In genomic region chr20:63398744-63399514, GRCh38 we compare ENCODE assay signal across 33 cellular contexts. TPM values are rescaled to one million over a fixed set of nuclear protein-coding genes. Genes with fewer than 3 reads are reported as not detected.
"Had no signal": no experiment of that assay in that cellular context is flagged by ENCODE, and none has a peak within 500 bp of the region (broad histone marks: within the 10 kb centered on the region; RNA-seq: fewer than 3 reads in every experiment).

No MANE protein-coding gene starts in this region.

- H3K27me3 Mint-ChIP-seq: natural killer cell treated with Interleukin-12 subunit alpha and Interleukin-12 subunit beta and Interleukin-15 and Interleukin-18, amount 100 ng/mL, for 72 hours had no signal

- H3K9me3 ChIP-seq: ovary, psoas muscle, spleen, stomach, thoracic aorta, thyroid gland, tibial nerve, upper lobe of left lung, vagina had no signal

- H2AFZ ChIP-seq: parathyroid adenoma had no signal

- H3K36me3 ChIP-seq: ovary, spleen, stomach, thoracic aorta, thyroid gland, tibial nerve, upper lobe of left lung, vagina had no signal

- H3K4me1 Mint-ChIP-seq: stimulated activated naive B cell treated with anti-CD40 and anti-IgM and Interleukin-4, amounts not matched to agents 10 μg/mL and 1 μg/mL and 100 μg/mL, for 72 hours had no signal

- H3K4me2 ChIP-seq: smooth muscle cell had no signal

- ATAC-seq: naive thymus-derived CD8-positive, alpha-beta T cell; natural killer cell treated with Interleukin-12 subunit alpha and Interleukin-12 subunit beta and Interleukin-15 and Interleukin-18, amount 100 ng/mL, for 72 hours; sciatic nerve; stimulated activated naive B cell treated with anti-CD40 and anti-IgM and Interleukin-4, amounts not matched to agents 10 μg/mL and 1 μg/mL and 100 μg/mL, for 72 hours had no signal

- H3K4me3 ChIP-seq: ovary, psoas muscle, skin epidermis, smooth muscle cell, spleen, stomach, thoracic aorta, thyroid gland, tibial nerve, upper lobe of left lung, vagina had no signal

- H3K27me3 ChIP-seq: ovary, thyroid gland, upper lobe of left lung, vagina had no signal

- H3K36me3 Mint-ChIP-seq: naive B cell; naive thymus-derived CD8-positive, alpha-beta T cell; natural killer cell treated with Interleukin-12 subunit alpha and Interleukin-12 subunit beta and Interleukin-15 and Interleukin-18, amount 100 ng/mL, for 72 hours; stimulated activated naive B cell treated with anti-CD40 and anti-IgM and Interleukin-4, amounts not matched to agents 10 μg/mL and 1 μg/mL and 100 μg/mL, for 72 hours had no signal

- H3K9me3 Mint-ChIP-seq: naive B cell; naive thymus-derived CD8-positive, alpha-beta T cell; natural killer cell treated with Interleukin-12 subunit alpha and Interleukin-12 subunit beta and Interleukin-15 and Interleukin-18, amount 100 ng/mL, for 72 hours; nephron progenitor cell; neural crest cell; stimulated activated naive B cell treated with anti-CD40 and anti-IgM and Interleukin-4, amounts not matched to agents 10 μg/mL and 1 μg/mL and 100 μg/mL, for 72 hours had no signal

- H3K79me2 ChIP-seq: parathyroid adenoma had no signal

- H3K27ac ChIP-seq: ovary, parathyroid adenoma, psoas muscle, skin epidermis, spleen, stomach, thoracic aorta, thyroid gland, tibial nerve, upper lobe of left lung, vagina had no signal

- H3K9ac ChIP-seq: parathyroid adenoma had no signal

- H3K4me3 Mint-ChIP-seq: naive B cell; naive thymus-derived CD8-positive, alpha-beta T cell; natural killer cell treated with Interleukin-12 subunit alpha and Interleukin-12 subunit beta and Interleukin-15 and Interleukin-18, amount 100 ng/mL, for 72 hours; nephron progenitor cell; neural crest cell; stimulated activated naive B cell treated with anti-CD40 and anti-IgM and Interleukin-4, amounts not matched to agents 10 μg/mL and 1 μg/mL and 100 μg/mL, for 72 hours had no signal

- H3K27ac Mint-ChIP-seq: naive B cell; naive thymus-derived CD8-positive, alpha-beta T cell; natural killer cell treated with Interleukin-12 subunit alpha and Interleukin-12 subunit beta and Interleukin-15 and Interleukin-18, amount 100 ng/mL, for 72 hours; nephron progenitor cell; progenitor cell of endocrine pancreas; stimulated activated naive B cell treated with anti-CD40 and anti-IgM and Interleukin-4, amounts not matched to agents 10 μg/mL and 1 μg/mL and 100 μg/mL, for 72 hours had no signal

- FAIRE-seq: urothelium cell line had no signal

- H3K4me1 ChIP-seq: parathyroid adenoma, psoas muscle, thyroid gland, tibial nerve, upper lobe of left lung, vagina had no signal

- DNase-seq: naive B cell; naive thymus-derived CD8-positive, alpha-beta T cell; nephron progenitor cell; occipital lobe; ovary; psoas muscle; spleen; stimulated activated CD4-positive, alpha-beta T cell treated with anti-CD3 and anti-CD28 coated beads, Interleukin-12 subunit alpha, Interleukin-12 subunit beta, amount 100 ng/mL, for 4 hours; stimulated activated CD4-positive, alpha-beta T cell treated with anti-CD3 and anti-CD28 coated beads, Interleukin-1b, Interleukin-23, amount 100 ng/mL, for 48 hours; stimulated activated CD4-positive, alpha-beta T cell treated with anti-CD3 and anti-CD28 coated beads, Interleukin-4, amount 100 ng/mL, for 1 hour; stimulated activated CD4-positive, alpha-beta T cell treated with anti-CD3 and anti-CD28 coated beads, Interleukin-4, amount 100 ng/mL, for 4 hours; stimulated activated CD8-positive, alpha-beta memory T cell treated with anti-CD3 and anti-CD28 coated beads, Interleukin-4, amount 100 ng/mL, for 48 hours; stimulated activated naive B cell treated with anti-CD40 and anti-IgM and Interleukin-4, amounts not matched to agents 10 μg/mL and 1 μg/mL and 100 μg/mL, for 72 hours; stimulated activated naive CD4-positive, alpha-beta T cell treated with Interleukin-2 at 50 U/mL for 16 hours; stomach; thyroid gland; trophoblast cell had no signal

RNA-seq across cellular contexts. Expression of gene CHRNA4, which starts 37.8 kb away (rescaled TPM):
- total RNA-seq: naive thymus-derived CD8-positive, alpha-beta T cell; natural killer cell treated with Interleukin-12 subunit alpha and Interleukin-12 subunit beta and Interleukin-15 and Interleukin-18, amount 100 ng/mL, for 72 hours; osteoblast; renal cortical epithelial cell; smooth muscle cell; subcutaneous adipose tissue; thoracic aorta; ureter had no signal
- polyA plus RNA-seq: naive thymus-derived CD8-positive, alpha-beta T cell had no signal
